ENCODE assay signal across 1 cellular context in the genomic region with DNA sequence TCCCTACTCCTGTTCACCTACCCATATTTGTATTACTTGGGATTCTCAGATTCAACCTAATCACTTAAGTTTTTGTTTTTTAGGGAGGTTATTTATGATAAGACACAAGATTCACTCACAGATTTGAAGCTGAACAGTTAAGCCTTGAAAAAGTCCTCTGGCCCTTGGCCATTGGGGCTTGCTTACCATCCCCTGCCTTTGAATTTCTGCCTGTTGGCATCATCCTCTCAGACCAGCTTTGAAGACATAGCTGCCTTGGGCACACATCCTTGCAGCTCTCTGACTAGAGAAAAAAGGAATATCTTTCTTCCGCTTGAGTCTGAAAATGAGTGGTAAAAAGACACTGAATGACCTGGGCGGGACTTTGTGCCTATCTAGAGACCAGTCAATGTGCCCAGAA.
TF ChIP-seq lines count a peak whose summit lies in the region.

No MANE protein-coding gene starts in this region.

TF ChIP-seq in GM23338, 12 proteins besides CTCF, POLR2A, EP300 and RAD21:
- TF ChIP-seq ZNF331 (CRISPR knock-in tag; IDR thresholded peaks at IDR 0.05; ENCODE audit: low read depth), result no peak
- TF ChIP-seq EZH2 (IDR thresholded peaks at IDR 0.05; ENCODE audit: low read depth, unreplicated experiment), result no peak
- no peak for TF ChIP-seq EZH2phosphoT487 (IDR thresholded peaks at IDR 0.05; ENCODE audit: unreplicated experiment)
- TF ChIP-seq JUNB (IDR thresholded peaks at IDR 0.05; ENCODE audit: unreplicated experiment), result no peak
- TF ChIP-seq STAT1 (IDR thresholded peaks at IDR 0.05; ENCODE audit: unreplicated experiment), result no peak
- no peak for TF ChIP-seq POLR2AphosphoS5 (IDR thresholded peaks at IDR 0.05; ENCODE audit: low read depth)
- TF ChIP-seq, protein P1, sequence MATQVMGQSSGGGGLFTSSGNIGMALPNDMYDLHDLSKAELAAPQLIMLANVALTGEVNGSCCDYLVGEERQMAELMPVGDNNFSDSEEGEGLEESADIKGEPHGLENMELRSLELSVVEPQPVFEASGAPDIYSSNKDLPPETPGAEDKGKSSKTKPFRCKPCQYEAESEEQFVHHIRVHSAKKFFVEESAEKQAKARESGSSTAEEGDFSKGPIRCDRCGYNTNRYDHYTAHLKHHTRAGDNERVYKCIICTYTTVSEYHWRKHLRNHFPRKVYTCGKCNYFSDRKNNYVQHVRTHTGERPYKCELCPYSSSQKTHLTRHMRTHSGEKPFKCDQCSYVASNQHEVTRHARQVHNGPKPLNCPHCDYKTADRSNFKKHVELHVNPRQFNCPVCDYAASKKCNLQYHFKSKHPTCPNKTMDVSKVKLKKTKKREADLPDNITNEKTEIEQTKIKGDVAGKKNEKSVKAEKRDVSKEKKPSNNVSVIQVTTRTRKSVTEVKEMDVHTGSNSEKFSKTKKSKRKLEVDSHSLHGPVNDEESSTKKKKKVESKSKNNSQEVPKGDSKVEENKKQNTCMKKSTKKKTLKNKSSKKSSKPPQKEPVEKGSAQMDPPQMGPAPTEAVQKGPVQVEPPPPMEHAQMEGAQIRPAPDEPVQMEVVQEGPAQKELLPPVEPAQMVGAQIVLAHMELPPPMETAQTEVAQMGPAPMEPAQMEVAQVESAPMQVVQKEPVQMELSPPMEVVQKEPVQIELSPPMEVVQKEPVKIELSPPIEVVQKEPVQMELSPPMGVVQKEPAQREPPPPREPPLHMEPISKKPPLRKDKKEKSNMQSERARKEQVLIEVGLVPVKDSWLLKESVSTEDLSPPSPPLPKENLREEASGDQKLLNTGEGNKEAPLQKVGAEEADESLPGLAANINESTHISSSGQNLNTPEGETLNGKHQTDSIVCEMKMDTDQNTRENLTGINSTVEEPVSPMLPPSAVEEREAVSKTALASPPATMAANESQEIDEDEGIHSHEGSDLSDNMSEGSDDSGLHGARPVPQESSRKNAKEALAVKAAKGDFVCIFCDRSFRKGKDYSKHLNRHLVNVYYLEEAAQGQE (IDR thresholded peaks at IDR 0.05; ENCODE audit: unreplicated experiment), result no peak
- TF ChIP-seq, protein P2, sequence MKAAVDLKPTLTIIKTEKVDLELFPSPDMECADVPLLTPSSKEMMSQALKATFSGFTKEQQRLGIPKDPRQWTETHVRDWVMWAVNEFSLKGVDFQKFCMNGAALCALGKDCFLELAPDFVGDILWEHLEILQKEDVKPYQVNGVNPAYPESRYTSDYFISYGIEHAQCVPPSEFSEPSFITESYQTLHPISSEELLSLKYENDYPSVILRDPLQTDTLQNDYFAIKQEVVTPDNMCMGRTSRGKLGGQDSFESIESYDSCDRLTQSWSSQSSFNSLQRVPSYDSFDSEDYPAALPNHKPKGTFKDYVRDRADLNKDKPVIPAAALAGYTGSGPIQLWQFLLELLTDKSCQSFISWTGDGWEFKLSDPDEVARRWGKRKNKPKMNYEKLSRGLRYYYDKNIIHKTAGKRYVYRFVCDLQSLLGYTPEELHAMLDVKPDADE (IDR thresholded peaks at IDR 0.05), result no peak
- TF ChIP-seq, protein P3, sequence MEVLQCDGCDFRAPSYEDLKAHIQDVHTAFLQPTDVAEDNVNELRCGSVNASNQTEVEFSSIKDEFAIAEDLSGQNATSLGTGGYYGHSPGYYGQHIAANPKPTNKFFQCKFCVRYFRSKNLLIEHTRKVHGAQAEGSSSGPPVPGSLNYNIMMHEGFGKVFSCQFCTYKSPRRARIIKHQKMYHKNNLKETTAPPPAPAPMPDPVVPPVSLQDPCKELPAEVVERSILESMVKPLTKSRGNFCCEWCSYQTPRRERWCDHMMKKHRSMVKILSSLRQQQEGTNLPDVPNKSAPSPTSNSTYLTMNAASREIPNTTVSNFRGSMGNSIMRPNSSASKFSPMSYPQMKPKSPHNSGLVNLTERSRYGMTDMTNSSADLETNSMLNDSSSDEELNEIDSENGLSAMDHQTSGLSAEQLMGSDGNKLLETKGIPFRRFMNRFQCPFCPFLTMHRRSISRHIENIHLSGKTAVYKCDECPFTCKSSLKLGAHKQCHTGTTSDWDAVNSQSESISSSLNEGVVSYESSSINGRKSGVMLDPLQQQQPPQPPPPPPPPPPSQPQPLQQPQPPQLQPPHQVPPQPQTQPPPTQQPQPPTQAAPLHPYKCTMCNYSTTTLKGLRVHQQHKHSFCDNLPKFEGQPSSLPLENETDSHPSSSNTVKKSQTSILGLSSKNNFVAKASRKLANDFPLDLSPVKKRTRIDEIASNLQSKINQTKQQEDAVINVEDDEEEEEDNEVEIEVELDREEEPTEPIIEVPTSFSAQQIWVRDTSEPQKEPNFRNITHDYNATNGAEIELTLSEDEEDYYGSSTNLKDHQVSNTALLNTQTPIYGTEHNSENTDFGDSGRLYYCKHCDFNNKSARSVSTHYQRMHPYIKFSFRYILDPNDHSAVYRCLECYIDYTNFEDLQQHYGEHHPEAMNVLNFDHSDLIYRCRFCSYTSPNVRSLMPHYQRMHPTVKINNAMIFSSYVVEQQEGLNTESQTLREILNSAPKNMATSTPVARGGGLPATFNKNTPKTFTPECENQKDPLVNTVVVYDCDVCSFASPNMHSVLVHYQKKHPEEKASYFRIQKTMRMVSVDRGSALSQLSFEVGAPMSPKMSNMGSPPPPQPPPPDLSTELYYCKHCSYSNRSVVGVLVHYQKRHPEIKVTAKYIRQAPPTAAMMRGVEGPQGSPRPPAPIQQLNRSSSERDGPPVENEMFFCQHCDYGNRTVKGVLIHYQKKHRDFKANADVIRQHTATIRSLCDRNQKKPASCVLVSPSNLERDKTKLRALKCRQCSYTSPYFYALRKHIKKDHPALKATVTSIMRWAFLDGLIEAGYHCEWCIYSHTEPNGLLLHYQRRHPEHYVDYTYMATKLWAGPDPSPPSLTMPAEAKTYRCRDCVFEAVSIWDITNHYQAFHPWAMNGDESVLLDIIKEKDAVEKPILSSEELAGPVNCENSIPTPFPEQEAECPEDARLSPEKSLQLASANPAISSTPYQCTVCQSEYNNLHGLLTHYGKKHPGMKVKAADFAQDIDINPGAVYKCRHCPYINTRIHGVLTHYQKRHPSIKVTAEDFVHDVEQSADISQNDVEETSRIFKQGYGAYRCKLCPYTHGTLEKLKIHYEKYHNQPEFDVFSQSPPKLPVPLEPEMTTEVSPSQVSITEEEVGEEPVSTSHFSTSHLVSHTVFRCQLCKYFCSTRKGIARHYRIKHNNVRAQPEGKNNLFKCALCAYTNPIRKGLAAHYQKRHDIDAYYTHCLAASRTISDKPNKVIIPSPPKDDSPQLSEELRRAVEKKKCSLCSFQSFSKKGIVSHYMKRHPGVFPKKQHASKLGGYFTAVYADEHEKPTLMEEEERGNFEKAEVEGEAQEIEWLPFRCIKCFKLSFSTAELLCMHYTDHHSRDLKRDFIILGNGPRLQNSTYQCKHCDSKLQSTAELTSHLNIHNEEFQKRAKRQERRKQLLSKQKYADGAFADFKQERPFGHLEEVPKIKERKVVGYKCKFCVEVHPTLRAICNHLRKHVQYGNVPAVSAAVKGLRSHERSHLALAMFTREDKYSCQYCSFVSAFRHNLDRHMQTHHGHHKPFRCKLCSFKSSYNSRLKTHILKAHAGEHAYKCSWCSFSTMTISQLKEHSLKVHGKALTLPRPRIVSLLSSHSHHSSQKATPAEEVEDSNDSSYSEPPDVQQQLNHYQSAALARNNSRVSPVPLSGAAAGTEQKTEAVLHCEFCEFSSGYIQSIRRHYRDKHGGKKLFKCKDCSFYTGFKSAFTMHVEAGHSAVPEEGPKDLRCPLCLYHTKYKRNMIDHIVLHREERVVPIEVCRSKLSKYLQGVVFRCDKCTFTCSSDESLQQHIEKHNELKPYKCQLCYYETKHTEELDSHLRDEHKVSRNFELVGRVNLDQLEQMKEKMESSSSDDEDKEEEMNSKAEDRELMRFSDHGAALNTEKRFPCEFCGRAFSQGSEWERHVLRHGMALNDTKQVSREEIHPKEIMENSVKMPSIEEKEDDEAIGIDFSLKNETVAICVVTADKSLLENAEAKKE (CRISPR knock-in tag; IDR thresholded peaks at IDR 0.05), result no peak
- no peak for TF ChIP-seq CREB1 (CRISPR knock-in tag; IDR thresholded peaks at IDR 0.05; ENCODE audit: low read depth)
- no peak for TF ChIP-seq ZNF114 (CRISPR knock-in tag; IDR thresholded peaks at IDR 0.05)
- no peak for TF ChIP-seq NANOG (IDR thresholded peaks at IDR 0.05; ENCODE audit: borderline replicate concordance)
TF ChIP-seq in GM23338: peak in this region for 0.
